Comparison of ENCODE assay signal across 10 cellular contexts in genomic region chr6:137810554-137811120, GRCh38. TPM values are rescaled to one million over a fixed set of nuclear protein-coding genes. Genes with fewer than 3 reads are reported as not detected.
A peak's percentile ranks its signal among the peaks of the same experiment; 100 is the strongest.
DNase-seq lines count a peak whose midpoint lies in the region; ATAC-seq and TF ChIP-seq lines count a peak whose summit lies in the region.
"Had no signal": no experiment of that assay in that cellular context is flagged by ENCODE, and none has a peak within 500 bp of the region (broad histone marks: within the 10 kb centered on the region; RNA-seq: fewer than 3 reads in every experiment).

No MANE protein-coding gene starts in this region.

- no TSS peak for BruUV-seq in MCF 10A (replicated peaks; lab: Mats Ljungman, UMichigan)

- H3K9me3 Mint-ChIP-seq in MCF 10A (ENCODE audit: unreplicated experiment), result no peaks in the 10 kb centered on the region
- peaks cover 0 to 6% (median 0%) of the 10 kb centered on the region in 3 donors for H3K9me3 Mint-ChIP-seq in T-cell
- H3K9me3 Mint-ChIP-seq: dendritic cell treated with granulocyte-macrophage colony-stimulating factor and Interleukin-4, amounts not matched to agents 40 ng/mL and 50 ng/mL, for 4 days had no signal

- no peaks in the 10 kb centered on the region for H3K36me3 ChIP-seq in breast epithelium
- H3K36me3 ChIP-seq in esophagus squamous epithelium, result no peaks in the 10 kb centered on the region
- no peaks in the 10 kb centered on the region for H3K36me3 ChIP-seq in upper lobe of right lung
- H3K36me3 ChIP-seq: BLaER1 had no signal

- TF ChIP-seq CTCF in MCF 10A (IDR thresholded peaks at IDR 0.05; ENCODE audit: unreplicated experiment) (no peak), breast epithelium (IDR thresholded peaks at IDR 0.05) (no peak), esophagus squamous epithelium (IDR thresholded peaks at IDR 0.05) (no peak), upper lobe of right lung (IDR thresholded peaks at IDR 0.05) (no peak)

- no peak overlapping the region for H3K4me3 ChIP-seq in breast epithelium
- H3K4me3 ChIP-seq in esophagus squamous epithelium, result no peak overlapping the region
- no peak overlapping the region for H3K4me3 ChIP-seq in upper lobe of right lung
- H3K4me3 ChIP-seq: BLaER1 had no signal

- peak overlapping the region; percentile 94 for H3K27ac Mint-ChIP-seq in MCF 10A (ENCODE audit: low read depth, unreplicated experiment)
- peak overlapping the region; percentile 81 to 95 for H3K27ac Mint-ChIP-seq in T-cell

- H3K9me3 ChIP-seq in breast epithelium, result no peaks in the 10 kb centered on the region
- no peaks in the 10 kb centered on the region for H3K9me3 ChIP-seq in esophagus squamous epithelium
- H3K9me3 ChIP-seq in upper lobe of right lung, result no peaks in the 10 kb centered on the region
- H3K9me3 ChIP-seq: BLaER1 had no signal

- intact Hi-C loops in MCF 10A (cut with micrococcal nuclease) (no loop called here), breast epithelium (cut with DNase I; ENCODE audit: low total_unique reads) (no loop called here), esophagus squamous epithelium (cut with DNase I) (no loop called here), upper lobe of right lung (cut with DNase I) (no loop called here)

- CTCF ChIA-PET in MCF 10A (lab: Yijun Ruan, JAX), result interaction anchor here (0.5 to 3.8 kb wide), 7 partner anchors 11 to 305 kb away, joined by 3 to 25 read pairs (median 3); partner anchors contain the start of gene TNFAIP3
- CTCF ChIA-PET in T-cell (lab: Charles Lee), result interaction anchor here in 1 of 2 donors (0.6 to 3.6 kb wide), 8 partner anchors 11 to 165 kb away, joined by 3 to 20 read pairs (median 6); partner anchors contain the start of gene TNFAIP3

- H3K27me3 Mint-ChIP-seq in MCF 10A (ENCODE audit: insufficient read depth, unreplicated experiment), result no peaks in the 10 kb centered on the region
- H3K27me3 Mint-ChIP-seq in T-cell, result no peaks in the 10 kb centered on the region

- H3K27me3 ChIP-seq in breast epithelium, result no peaks in the 10 kb centered on the region
- H3K27me3 ChIP-seq in esophagus squamous epithelium, result no peaks in the 10 kb centered on the region
- no peaks in the 10 kb centered on the region for H3K27me3 ChIP-seq in upper lobe of right lung
- H3K27me3 ChIP-seq: BLaER1 had no signal

- H3K4me1 Mint-ChIP-seq in MCF 10A (ENCODE audit: insufficient read depth, unreplicated experiment), result peaks cover 56% of the 10 kb centered on the region
- H3K4me1 Mint-ChIP-seq in T-cell, result peaks cover 43 to 67% (median 45%) of the 10 kb centered on the region in 3 donors

- H3K36me3 Mint-ChIP-seq in MCF 10A (ENCODE audit: insufficient read depth, unreplicated experiment), result no peaks in the 10 kb centered on the region
- H3K36me3 Mint-ChIP-seq in T-cell, result no peaks in the 10 kb centered on the region

- 92 to 98% methylated on average over 4 of the region's 4 CpGs for WGBS in esophagus squamous epithelium, 2 donors

- H3K27ac ChIP-seq in breast epithelium (no peak overlapping the region), esophagus squamous epithelium (peak overlapping the region in 3 of 4 donors; percentile 35 to 68 (median 66)), upper lobe of right lung (peak overlapping the region; percentile 63)
- H3K27ac ChIP-seq: BLaER1 had no signal

- POLR2A ChIA-PET in MCF 10A (lab: Yijun Ruan, JAX), result interaction anchor here (0.8 to 7.7 kb wide), 13 partner anchors 10 to 296 kb away, joined by 3 to 127 read pairs (median 7); partner anchors contain the start of gene TNFAIP3
- POLR2A ChIA-PET in T-cell (lab: Charles Lee), result interaction anchor here (0.5 to 3.5 kb wide), 10 partner anchors 9 to 103 kb away, joined by 3 to 65 read pairs (median 4); partner anchors contain the start of gene TNFAIP3 (in 1 of the 2)

- H3K4me1 ChIP-seq in breast epithelium (peaks cover 0 to 7% of the 10 kb centered on the region in 2 donors), esophagus squamous epithelium (peaks cover 4 to 42% (median 17%) of the 10 kb centered on the region in 3 donors), upper lobe of right lung (peaks cover 9% of the 10 kb centered on the region)

- TF ChIP-seq POLR2A in breast epithelium (IDR thresholded peaks at IDR 0.05), result no peak
- no peak for TF ChIP-seq POLR2A in esophagus squamous epithelium (IDR thresholded peaks at IDR 0.05)

- DNase-seq in MCF 10A (ENCODE audit: unreplicated experiment), result no peak
- DNase-seq in breast epithelium (ENCODE audit: low spot score in 2 of 2), result no peak
- no peak for DNase-seq in T-cell
- no peak for DNase-seq in esophagus squamous epithelium (lab: John Stamatoyannopoulos, UW)
- no peak for DNase-seq in upper lobe of right lung
- DNase-seq in midbrain (lab: John Stamatoyannopoulos, UW), result no peak

- ATAC-seq in T-cell (replicated peaks in 1 of 4) (no peak), upper lobe of right lung (peak; percentile 18), GM21526 (IDR thresholded peaks at IDR 0.05; ENCODE audit: low FRiP score, unreplicated experiment) (no peak), GM19328 (IDR thresholded peaks at IDR 0.05; ENCODE audit: unreplicated experiment) (no peak)

- H3K4me3 Mint-ChIP-seq in MCF 10A (ENCODE audit: unreplicated experiment), result no peak overlapping the region
- peak overlapping the region; percentile 21 to 62 (median 38) for H3K4me3 Mint-ChIP-seq in T-cell

RNA-seq across cellular contexts. Expression of gene TNFAIP3, which starts 56.4 kb away (rescaled TPM):
- 38.2 and 52.8 TPM in 2 replicates for total RNA-seq in MCF 10A (2022)
- 10 to 100 TPM; 21.3 to 50.5 (median 25.9) TPM for total RNA-seq in breast epithelium
- 1,000 to 10,000 TPM in 2 of 5 donors, 100 to 1,000 TPM in 3; 109 to 2,994 (median 145) TPM for total RNA-seq in T-cell
- total RNA-seq in esophagus squamous epithelium, result 10 to 100 TPM in 1 of 4 donors, 1 to 10 TPM in 3; 4.2 to 21.7 (median 7.7) TPM
- 45.9 TPM for total RNA-seq in upper lobe of right lung

Comparison
In these comparisons a context has a peak if more than half of its experiments do, and no peak if none do; other contexts are left out.
1. H3K27ac ChIP-seq: peak in esophagus squamous epithelium (3 of 4) and upper lobe of right lung (single experiment); none in breast epithelium (0 of 2).